Comparison of ENCODE assay signal across 1 cellular context in the genomic region with DNA sequence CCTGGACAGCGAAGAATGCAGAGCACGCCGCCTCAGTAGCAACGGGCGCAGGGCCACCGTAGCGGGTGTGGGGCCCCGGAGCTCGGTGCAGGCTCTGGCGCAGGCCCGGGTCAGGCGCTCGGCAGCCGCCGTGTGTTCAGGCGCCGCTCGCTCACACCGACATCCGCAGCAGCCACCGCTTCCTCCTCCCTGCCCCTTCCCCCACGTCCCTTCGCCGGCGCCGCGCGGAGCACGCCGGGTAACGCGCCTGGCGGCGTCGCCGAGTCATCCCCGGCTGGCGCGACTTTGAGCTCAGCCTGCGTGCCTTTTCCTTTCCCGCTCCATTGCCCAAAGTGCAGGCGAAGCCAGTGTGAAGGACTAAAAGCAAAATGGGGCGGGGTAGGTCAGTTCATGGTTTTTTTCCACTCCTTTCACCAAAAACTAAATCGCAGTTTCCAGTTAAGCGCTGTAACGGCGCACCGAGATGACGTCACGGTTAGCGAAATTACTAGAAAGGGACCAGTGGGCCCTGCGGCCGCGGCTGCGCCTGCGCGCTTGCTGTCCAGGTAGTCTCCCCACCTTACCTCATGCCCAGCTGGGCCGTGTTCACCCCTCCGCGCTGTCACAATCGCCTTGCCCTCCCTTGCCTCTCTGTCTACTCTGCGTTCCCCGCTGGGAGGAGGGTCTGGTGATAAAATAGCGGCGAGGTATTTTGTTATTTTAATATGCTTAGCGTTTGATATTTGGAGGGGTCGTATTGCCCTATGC.
TF ChIP-seq lines count a peak whose summit lies in the region.

Gene UBQLN1, minus strand, starts transcription at position 191 of the 747 bp plus-strand sequence. CDS start 279 bp downstream, outside the sequence.

TF ChIP-seq in K562, 482 proteins besides CTCF, POLR2A, EP300 and RAD21 (continued from another document and continues in another):
- TF ChIP-seq PCBP2 (IDR thresholded peaks at IDR 0.05; ENCODE audit: low read depth, low read length, poor library complexity, severe bottlenecking) (no peak), GATA2 (CRISPR knock-in tag; IDR thresholded peaks at IDR 0.05) (no peak), KHSRP (IDR thresholded peaks at IDR 0.05) (peak; percentile 84), ZNF3 (CRISPR knock-in tag; IDR thresholded peaks at IDR 0.05) (no peak), L3MBTL2 (IDR thresholded peaks at IDR 0.05) (peak; percentile 76; the same call in 1 of the 2 replicates), ZBTB33 (CRISPR knock-in tag; IDR thresholded peaks at IDR 0.05) (no peak), ZNF507 (tag; conservative IDR thresholded peaks at IDR 0.05) (no peak), HDAC6 (IDR thresholded peaks at IDR 0.05; ENCODE audit: low read depth, low read length) (no peak), ZNF324 (CRISPR knock-in tag; IDR thresholded peaks at IDR 0.05) (no peak), RCOR1 (IDR thresholded peaks at IDR 0.05; ENCODE audit: borderline replicate concordance in 1 of 2, low read depth in 2 of 2, low read length in 2 of 2) (peak in 1 of 2 experiments; percentile 14; a peak in 1 of 4 replicates), KAT7 (CRISPR knock-in tag; IDR thresholded peaks at IDR 0.05; ENCODE audit: borderline replicate concordance) (peak; percentile 97), RFX1 (IDR thresholded peaks at IDR 0.05) (no peak), RBFOX2 (IDR thresholded peaks at IDR 0.05; ENCODE audit: low read depth, low read length) (peak; percentile 95), ZBTB9 (CRISPR knock-in tag; IDR thresholded peaks at IDR 0.05) (0 out of 2 replicates have a peak, but pooled peaks have one; percentile 41), EHMT2 (IDR thresholded peaks at IDR 0.05) (no peak), MEIS2 (IDR thresholded peaks at IDR 0.05; ENCODE audit: partially characterized antibody) (no peak), NR1H2 (CRISPR knock-in tag; IDR thresholded peaks at IDR 0.05) (no peak), CAMTA2 (CRISPR knock-in tag; conservative IDR thresholded peaks at IDR 0.05) (no peak), MAFF (IDR thresholded peaks at IDR 0.05; ENCODE audit: low read length) (peak; percentile 15; the same call in 1 of the 2 replicates), ZBTB8A (IDR thresholded peaks at IDR 0.05; ENCODE audit: partially characterized antibody) (no peak), HDAC3 (IDR thresholded peaks at IDR 0.05; ENCODE audit: borderline replicate concordance, partially characterized antibody) (no peak), ZSCAN29 (IDR thresholded peaks at IDR 0.05) (no peak), TCF3 (CRISPR knock-in tag; IDR thresholded peaks at IDR 0.05) (no peak), ZC3H11A (IDR thresholded peaks at IDR 0.05; ENCODE audit: low read depth, low read length) (no peak), KLF6 (CRISPR knock-in tag; IDR thresholded peaks at IDR 0.05; ENCODE audit: borderline replicate concordance) (no peak), POLR2G (IDR thresholded peaks at IDR 0.05; ENCODE audit: low read depth, low read length) (peak; percentile 92), RBM15 (IDR thresholded peaks at IDR 0.05; ENCODE audit: insufficient read depth, low read length) (no peak)
- TF ChIP-seq, protein P1, sequence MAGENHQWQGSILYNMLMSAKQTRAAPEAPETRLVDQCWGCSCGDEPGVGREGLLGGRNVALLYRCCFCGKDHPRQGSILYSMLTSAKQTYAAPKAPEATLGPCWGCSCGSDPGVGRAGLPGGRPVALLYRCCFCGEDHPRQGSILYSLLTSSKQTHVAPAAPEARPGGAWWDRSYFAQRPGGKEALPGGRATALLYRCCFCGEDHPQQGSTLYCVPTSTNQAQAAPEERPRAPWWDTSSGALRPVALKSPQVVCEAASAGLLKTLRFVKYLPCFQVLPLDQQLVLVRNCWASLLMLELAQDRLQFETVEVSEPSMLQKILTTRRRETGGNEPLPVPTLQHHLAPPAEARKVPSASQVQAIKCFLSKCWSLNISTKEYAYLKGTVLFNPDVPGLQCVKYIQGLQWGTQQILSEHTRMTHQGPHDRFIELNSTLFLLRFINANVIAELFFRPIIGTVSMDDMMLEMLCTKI (IDR thresholded peaks at IDR 0.05; ENCODE audit: partially characterized antibody) = no peak
- TF ChIP-seq, protein P2, sequence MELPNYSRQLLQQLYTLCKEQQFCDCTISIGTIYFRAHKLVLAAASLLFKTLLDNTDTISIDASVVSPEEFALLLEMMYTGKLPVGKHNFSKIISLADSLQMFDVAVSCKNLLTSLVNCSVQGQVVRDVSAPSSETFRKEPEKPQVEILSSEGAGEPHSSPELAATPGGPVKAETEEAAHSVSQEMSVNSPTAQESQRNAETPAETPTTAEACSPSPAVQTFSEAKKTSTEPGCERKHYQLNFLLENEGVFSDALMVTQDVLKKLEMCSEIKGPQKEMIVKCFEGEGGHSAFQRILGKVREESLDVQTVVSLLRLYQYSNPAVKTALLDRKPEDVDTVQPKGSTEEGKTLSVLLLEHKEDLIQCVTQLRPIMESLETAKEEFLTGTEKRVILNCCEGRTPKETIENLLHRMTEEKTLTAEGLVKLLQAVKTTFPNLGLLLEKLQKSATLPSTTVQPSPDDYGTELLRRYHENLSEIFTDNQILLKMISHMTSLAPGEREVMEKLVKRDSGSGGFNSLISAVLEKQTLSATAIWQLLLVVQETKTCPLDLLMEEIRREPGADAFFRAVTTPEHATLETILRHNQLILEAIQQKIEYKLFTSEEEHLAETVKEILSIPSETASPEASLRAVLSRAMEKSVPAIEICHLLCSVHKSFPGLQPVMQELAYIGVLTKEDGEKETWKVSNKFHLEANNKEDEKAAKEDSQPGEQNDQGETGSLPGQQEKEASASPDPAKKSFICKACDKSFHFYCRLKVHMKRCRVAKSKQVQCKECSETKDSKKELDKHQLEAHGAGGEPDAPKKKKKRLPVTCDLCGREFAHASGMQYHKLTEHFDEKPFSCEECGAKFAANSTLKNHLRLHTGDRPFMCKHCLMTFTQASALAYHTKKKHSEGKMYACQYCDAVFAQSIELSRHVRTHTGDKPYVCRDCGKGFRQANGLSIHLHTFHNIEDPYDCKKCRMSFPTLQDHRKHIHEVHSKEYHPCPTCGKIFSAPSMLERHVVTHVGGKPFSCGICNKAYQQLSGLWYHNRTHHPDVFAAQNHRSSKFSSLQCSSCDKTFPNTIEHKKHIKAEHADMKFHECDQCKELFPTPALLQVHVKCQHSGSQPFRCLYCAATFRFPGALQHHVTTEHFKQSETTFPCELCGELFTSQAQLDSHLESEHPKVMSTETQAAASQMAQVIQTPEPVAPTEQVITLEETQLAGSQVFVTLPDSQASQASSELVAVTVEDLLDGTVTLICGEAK (IDR thresholded peaks at IDR 0.05) = 0 out of 2 replicates have a peak, but pooled peaks have one; percentile 27
- TF ChIP-seq, protein P2 (CRISPR knock-in tag; IDR thresholded peaks at IDR 0.05) = peak; percentile 43; the same call in 1 of the 2 replicates
- TF ChIP-seq, protein P3, sequence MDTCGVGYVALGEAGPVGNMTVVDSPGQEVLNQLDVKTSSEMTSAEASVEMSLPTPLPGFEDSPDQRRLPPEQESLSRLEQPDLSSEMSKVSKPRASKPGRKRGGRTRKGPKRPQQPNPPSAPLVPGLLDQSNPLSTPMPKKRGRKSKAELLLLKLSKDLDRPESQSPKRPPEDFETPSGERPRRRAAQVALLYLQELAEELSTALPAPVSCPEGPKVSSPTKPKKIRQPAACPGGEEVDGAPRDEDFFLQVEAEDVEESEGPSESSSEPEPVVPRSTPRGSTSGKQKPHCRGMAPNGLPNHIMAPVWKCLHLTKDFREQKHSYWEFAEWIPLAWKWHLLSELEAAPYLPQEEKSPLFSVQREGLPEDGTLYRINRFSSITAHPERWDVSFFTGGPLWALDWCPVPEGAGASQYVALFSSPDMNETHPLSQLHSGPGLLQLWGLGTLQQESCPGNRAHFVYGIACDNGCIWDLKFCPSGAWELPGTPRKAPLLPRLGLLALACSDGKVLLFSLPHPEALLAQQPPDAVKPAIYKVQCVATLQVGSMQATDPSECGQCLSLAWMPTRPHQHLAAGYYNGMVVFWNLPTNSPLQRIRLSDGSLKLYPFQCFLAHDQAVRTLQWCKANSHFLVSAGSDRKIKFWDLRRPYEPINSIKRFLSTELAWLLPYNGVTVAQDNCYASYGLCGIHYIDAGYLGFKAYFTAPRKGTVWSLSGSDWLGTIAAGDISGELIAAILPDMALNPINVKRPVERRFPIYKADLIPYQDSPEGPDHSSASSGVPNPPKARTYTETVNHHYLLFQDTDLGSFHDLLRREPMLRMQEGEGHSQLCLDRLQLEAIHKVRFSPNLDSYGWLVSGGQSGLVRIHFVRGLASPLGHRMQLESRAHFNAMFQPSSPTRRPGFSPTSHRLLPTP (IDR thresholded peaks at IDR 0.05; ENCODE audit: borderline replicate concordance, extremely low read depth, insufficient read length) = no peak
- TF ChIP-seq, protein P4, sequence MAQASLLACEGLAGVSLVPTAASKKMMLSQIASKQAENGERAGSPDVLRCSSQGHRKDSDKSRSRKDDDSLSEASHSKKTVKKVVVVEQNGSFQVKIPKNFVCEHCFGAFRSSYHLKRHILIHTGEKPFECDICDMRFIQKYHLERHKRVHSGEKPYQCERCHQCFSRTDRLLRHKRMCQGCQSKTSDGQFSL (CRISPR knock-in tag; IDR thresholded peaks at IDR 0.05) = no peak
- TF ChIP-seq, protein P4 (tag; IDR thresholded peaks at IDR 0.05) = no peak
- TF ChIP-seq, protein P5, sequence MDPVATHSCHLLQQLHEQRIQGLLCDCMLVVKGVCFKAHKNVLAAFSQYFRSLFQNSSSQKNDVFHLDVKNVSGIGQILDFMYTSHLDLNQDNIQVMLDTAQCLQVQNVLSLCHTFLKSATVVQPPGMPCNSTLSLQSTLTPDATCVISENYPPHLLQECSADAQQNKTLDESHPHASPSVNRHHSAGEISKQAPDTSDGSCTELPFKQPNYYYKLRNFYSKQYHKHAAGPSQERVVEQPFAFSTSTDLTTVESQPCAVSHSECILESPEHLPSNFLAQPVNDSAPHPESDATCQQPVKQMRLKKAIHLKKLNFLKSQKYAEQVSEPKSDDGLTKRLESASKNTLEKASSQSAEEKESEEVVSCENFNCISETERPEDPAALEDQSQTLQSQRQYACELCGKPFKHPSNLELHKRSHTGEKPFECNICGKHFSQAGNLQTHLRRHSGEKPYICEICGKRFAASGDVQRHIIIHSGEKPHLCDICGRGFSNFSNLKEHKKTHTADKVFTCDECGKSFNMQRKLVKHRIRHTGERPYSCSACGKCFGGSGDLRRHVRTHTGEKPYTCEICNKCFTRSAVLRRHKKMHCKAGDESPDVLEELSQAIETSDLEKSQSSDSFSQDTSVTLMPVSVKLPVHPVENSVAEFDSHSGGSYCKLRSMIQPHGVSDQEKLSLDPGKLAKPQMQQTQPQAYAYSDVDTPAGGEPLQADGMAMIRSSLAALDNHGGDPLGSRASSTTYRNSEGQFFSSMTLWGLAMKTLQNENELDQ (CRISPR knock-in tag; IDR thresholded peaks at IDR 0.05; ENCODE audit: borderline replicate concordance) = no peak
- TF ChIP-seq, protein P6, sequence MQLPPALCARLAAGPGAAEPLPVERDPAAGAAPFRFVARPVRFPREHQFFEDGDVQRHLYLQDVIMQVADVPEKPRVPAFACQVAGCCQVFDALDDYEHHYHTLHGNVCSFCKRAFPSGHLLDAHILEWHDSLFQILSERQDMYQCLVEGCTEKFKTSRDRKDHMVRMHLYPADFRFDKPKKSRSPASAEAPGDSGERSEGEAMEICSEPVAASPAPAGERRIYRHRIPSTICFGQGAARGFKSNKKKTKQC (CRISPR knock-in tag; IDR thresholded peaks at IDR 0.05) = no peak
